8 cellular contexts compared by ENCODE assay signal in the genomic region with DNA sequence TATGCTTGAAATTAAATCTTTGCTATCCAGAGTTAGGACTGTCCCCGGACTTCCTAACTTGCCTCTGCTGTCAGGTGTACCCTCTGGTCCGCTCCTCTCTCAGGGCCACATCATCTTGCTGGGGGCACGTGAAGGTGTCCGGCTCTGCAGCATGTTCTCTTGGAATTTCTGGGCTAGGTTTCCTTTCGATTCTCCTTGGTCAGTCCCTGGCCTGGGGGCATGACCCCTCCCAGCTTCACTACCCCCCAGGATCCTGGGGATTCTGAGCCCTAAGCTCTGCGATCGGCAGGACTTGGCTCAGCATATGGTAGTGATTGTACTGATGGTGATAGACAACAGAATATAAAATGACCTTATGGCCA. TPM values are rescaled to one million over a fixed set of nuclear protein-coding genes. Genes with fewer than 3 reads are reported as not detected.
DNase-seq lines count a peak whose midpoint lies in the region; ATAC-seq and TF ChIP-seq lines count a peak whose summit lies in the region.

No MANE protein-coding gene starts in this region.

- intact Hi-C loops in dendritic cell treated with granulocyte-macrophage colony-stimulating factor and Interleukin-4, amounts not matched to agents 40 ng/mL and 50 ng/mL, for 4 days (cut with micrococcal nuclease) = no loop called here

- H3K4me3 Mint-ChIP-seq in dendritic cell treated with granulocyte-macrophage colony-stimulating factor and Interleukin-4, amounts not matched to agents 40 ng/mL and 50 ng/mL, for 4 days = peak overlapping the region; percentile 79
- peak overlapping the region; percentile 88 for H3K4me3 Mint-ChIP-seq in neural crest cell

- H3K27me3 Mint-ChIP-seq in dendritic cell treated with granulocyte-macrophage colony-stimulating factor and Interleukin-4, amounts not matched to agents 40 ng/mL and 50 ng/mL, for 4 days = no peaks in the 10 kb centered on the region
- peaks cover 7% of the 10 kb centered on the region for H3K27me3 Mint-ChIP-seq in neural crest cell (ENCODE audit: low read depth)

- H3F3A ChIP-seq in Loucy (ENCODE audit: low read depth) = 0 out of 2 replicates have a peak, but pooled peaks cover 8% of the 10 kb centered on the region

- no peaks in the 10 kb centered on the region for H3K9me3 Mint-ChIP-seq in dendritic cell treated with granulocyte-macrophage colony-stimulating factor and Interleukin-4, amounts not matched to agents 40 ng/mL and 50 ng/mL, for 4 days
- H3K9me3 Mint-ChIP-seq in neural crest cell = no peaks in the 10 kb centered on the region

- H3K9ac ChIP-seq in BLaER1 treated with 17β-estradiol and CSF1 and Interleukin-3, amounts not matched to agents 10 nM and 100 nM = peak overlapping the region; percentile 52 to 76 (median 71); a peak in 16 of 22 replicates
- H3K9ac ChIP-seq in Loucy (ENCODE audit: low read depth, low read length, poor library complexity, severe bottlenecking) = peak overlapping the region; percentile 67

- no peaks in the 10 kb centered on the region for H3K27me3 ChIP-seq in BLaER1 treated with 17β-estradiol and CSF1 and Interleukin-3, amounts not matched to agents 10 nM and 100 nM
- no peaks in the 10 kb centered on the region for H3K27me3 ChIP-seq in Loucy (ENCODE audit: insufficient read depth, low read length, poor library complexity, severe bottlenecking)

- no peaks in the 10 kb centered on the region for H3K9me2 ChIP-seq in Loucy (replicated peaks; ENCODE audit: low read depth, low read length)

- peak overlapping the region in 8 of 10 experiments; percentile 24 to 66 (median 49); a peak in 11 of 20 replicates for H3K4me3 ChIP-seq in BLaER1 treated with 17β-estradiol and CSF1 and Interleukin-3, amounts not matched to agents 10 nM and 100 nM
- H3K4me3 ChIP-seq in Loucy (ENCODE audit: low read length, poor library complexity, severe bottlenecking) = peak overlapping the region; percentile 70

- H3K27ac ChIP-seq in BLaER1 treated with 17β-estradiol and CSF1 and Interleukin-3, amounts not matched to agents 10 nM and 100 nM = peak overlapping the region; percentile 54 to 87 (median 72)

- no peak for DNase-seq in neural crest cell (ENCODE audit: low read depth, low spot score)
- no peak for DNase-seq in germinal center (ENCODE audit: low spot score)
- DNase-seq in Kasumi-1 (lab: John Stamatoyannopoulos, UW) = no peak

- peaks cover 4% of the 10 kb centered on the region; the same call in 1 of the 2 replicates for H3K79me2 ChIP-seq in Loucy (ENCODE audit: insufficient read depth, low read length)

- TF ChIP-seq CTCF in Loucy (conservative IDR thresholded peaks at IDR 0.05; ENCODE audit: low read length) (no peak), neural crest cell (conservative IDR thresholded peaks at IDR 0.05) (no peak)

- H3K4me1 ChIP-seq in BLaER1 treated with 17β-estradiol and CSF1 and Interleukin-3, amounts not matched to agents 10 nM and 100 nM = peaks cover 29 to 56% (median 38%) of the 10 kb centered on the region in 10 experiments
- peaks cover 29% of the 10 kb centered on the region for H3K4me1 ChIP-seq in Loucy (ENCODE audit: insufficient read depth, low read length, poor library complexity, severe bottlenecking)

- ATAC-seq in HG03565 (IDR thresholded peaks at IDR 0.05; ENCODE audit: unreplicated experiment) (no peak), GM19467 (IDR thresholded peaks at IDR 0.05; ENCODE audit: unreplicated experiment) (no peak)

- H3K4me2 ChIP-seq in BLaER1 treated with 17β-estradiol and CSF1 and Interleukin-3, amounts not matched to agents 10 nM and 100 nM = peak overlapping the region; percentile 59 to 95 (median 78)
- peak overlapping the region; percentile 94 for H3K4me2 ChIP-seq in Loucy (ENCODE audit: low read depth, low read length, poor library complexity, severe bottlenecking)

- 0 out of 2 replicates have a peak overlapping the region, but pooled peaks have one; percentile 49 for H2AFZ ChIP-seq in Loucy (ENCODE audit: low read length)

- peak overlapping the region; percentile 90 for H3K27ac Mint-ChIP-seq in dendritic cell treated with granulocyte-macrophage colony-stimulating factor and Interleukin-4, amounts not matched to agents 40 ng/mL and 50 ng/mL, for 4 days
- H3K27ac Mint-ChIP-seq in neural crest cell (ENCODE audit: unreplicated experiment) = peak overlapping the region; percentile 94

- peaks cover 14% of the 10 kb centered on the region for H3K36me3 Mint-ChIP-seq in dendritic cell treated with granulocyte-macrophage colony-stimulating factor and Interleukin-4, amounts not matched to agents 40 ng/mL and 50 ng/mL, for 4 days (ENCODE audit: low read depth)
- H3K36me3 Mint-ChIP-seq in neural crest cell (ENCODE audit: low read depth) = no peaks in the 10 kb centered on the region

- peaks cover 35% of the 10 kb centered on the region for H3K4me1 Mint-ChIP-seq in dendritic cell treated with granulocyte-macrophage colony-stimulating factor and Interleukin-4, amounts not matched to agents 40 ng/mL and 50 ng/mL, for 4 days (ENCODE audit: low read depth)
- peaks cover 38% of the 10 kb centered on the region for H3K4me1 Mint-ChIP-seq in neural crest cell

- no peaks in the 10 kb centered on the region for H4K20me1 ChIP-seq in BLaER1 treated with 17β-estradiol and CSF1 and Interleukin-3, amounts not matched to agents 10 nM and 100 nM
- H4K20me1 ChIP-seq in Loucy (ENCODE audit: insufficient read depth, low read length, poor library complexity, severe bottlenecking) = no peaks in the 10 kb centered on the region

- H3K36me3 ChIP-seq in BLaER1 treated with 17β-estradiol and CSF1 and Interleukin-3, amounts not matched to agents 10 nM and 100 nM = peaks cover 0 to 10% (median 4%) of the 10 kb centered on the region in 11 experiments; a peak in 8 of 22 replicates
- H3K36me3 ChIP-seq in Loucy (ENCODE audit: insufficient read depth, low read length) = no peaks in the 10 kb centered on the region

- H3K9me3 ChIP-seq in BLaER1 treated with 17β-estradiol and CSF1 and Interleukin-3, amounts not matched to agents 10 nM and 100 nM (replicated peaks in 1 of 11) = no peaks in the 10 kb centered on the region
- no peaks in the 10 kb centered on the region for H3K9me3 ChIP-seq in Loucy (ENCODE audit: insufficient read depth, low read depth, low read length)

RNA-seq across cellular contexts. Expression of gene GPI, which starts 5.1 kb away (rescaled TPM):
- total RNA-seq in neural crest cell = 227 and 245 TPM in 2 replicates

RNA-seq across cellular contexts. Expression of gene PDCD2L, which starts 44.3 kb away (rescaled TPM):
- 12.9 and 15.1 TPM in 2 replicates for total RNA-seq in neural crest cell
